ENCODE assay signal across 8 cellular contexts in the genomic region with DNA sequence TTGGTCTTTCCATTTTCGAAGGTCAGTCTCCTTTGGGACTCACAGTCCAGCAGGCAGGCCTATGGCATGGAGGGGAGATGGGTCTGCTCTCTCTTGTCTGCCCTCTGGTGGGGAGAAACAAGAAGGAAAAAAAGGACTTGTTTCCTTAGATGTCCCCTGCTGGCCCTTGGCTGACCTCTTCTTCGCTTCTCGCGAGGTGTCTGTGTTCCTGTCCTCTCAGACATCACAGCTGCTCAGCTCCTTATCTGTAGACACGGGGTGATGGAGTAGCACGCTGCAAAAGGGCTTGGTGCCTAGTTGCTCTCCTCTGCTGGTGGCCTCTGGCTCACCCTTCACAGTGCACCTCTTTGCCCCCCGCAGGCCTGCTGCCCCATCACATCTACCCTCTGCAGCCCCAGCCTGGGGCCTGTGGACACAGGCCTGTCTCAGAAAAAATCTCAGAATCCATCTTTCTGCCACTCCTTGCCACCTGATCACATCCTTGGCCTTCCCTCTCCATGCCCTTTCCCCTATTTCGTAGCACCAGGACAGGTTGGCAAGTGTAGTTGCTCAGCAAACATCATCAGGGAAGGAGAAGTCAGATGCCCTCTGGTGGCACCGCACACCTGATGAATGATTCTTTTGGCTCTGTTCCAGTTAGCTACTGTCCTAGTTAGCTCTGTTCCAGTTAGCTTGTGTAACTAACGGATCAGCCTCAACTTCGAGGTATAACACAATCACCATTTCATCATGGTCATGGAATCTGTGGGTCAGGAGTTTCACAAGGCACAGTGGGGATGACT. TPM values are rescaled to one million over a fixed set of nuclear protein-coding genes. Genes with fewer than 3 reads are reported as not detected.
DNase-seq lines count a peak whose midpoint lies in the region; ATAC-seq, FAIRE-seq and TF ChIP-seq lines count a peak whose summit lies in the region.

No MANE protein-coding gene starts in this region.

- BruUV-seq in GM12878 (replicated peaks; lab: Mats Ljungman, UMichigan): no TSS peak

- no peak overlapping the region for H3K27ac ChIP-seq in GM12878 (ENCODE audit: control insufficient read depth, insufficient read depth)

- no peak for TF ChIP-seq POLR2A in GM12878 (IDR thresholded peaks at IDR 0.05; ENCODE audit: low read depth, low read length)

- SMC1A ChIA-PET in GM12878 (lab: Charles Lee; ENCODE audit: uncharacterized antibody, unreplicated experiment): interaction anchor here (1.0 to 7.3 kb wide), 22 partner anchors 11 to 416 kb away, joined by 3 to 110 read pairs (median 5); a partner anchor contains a TSS

- no peak overlapping the region for H3K9ac ChIP-seq in GM12878 (ENCODE audit: control insufficient read depth, insufficient read depth, low read length)

- no peak overlapping the region for H2AFZ ChIP-seq in GM12878 (ENCODE audit: control insufficient read depth, low read depth, low read length)

- no peaks in the 10 kb centered on the region for H3K36me3 ChIP-seq in GM12878 (ENCODE audit: control insufficient read depth in 2 of 2, insufficient read depth in 2 of 2, low read length in 1 of 2)

- H3K9me3 ChIP-seq in GM12878 (replicated peaks; ENCODE audit: control insufficient read depth, insufficient read depth, low read length): no peaks in the 10 kb centered on the region; the same call in 2 of the 3 replicates

- H3K4me2 ChIP-seq in GM12878 (ENCODE audit: control insufficient read depth, insufficient read depth): no peak overlapping the region

- peaks cover 9% of the 10 kb centered on the region for H3K4me1 ChIP-seq in GM12878 (ENCODE audit: control insufficient read depth, insufficient read depth, low read length)

- no peaks in the 10 kb centered on the region for H3K27me3 ChIP-seq in GM12878 (replicated peaks in 1 of 2; ENCODE audit: control insufficient read depth in 2 of 2, insufficient read depth in 2 of 2, low read length in 1 of 2)

- DNase-seq in EH (ENCODE audit: low read depth) (peak; percentile 89), LNCaP clone FGC (ENCODE audit: low read depth) (peak; percentile 94), SHP77 (lab: John Stamatoyannopoulos, UW) (peak; percentile 81 to 90), GM12878 (ENCODE audit: low read depth, low spot score) (peak; percentile 15), hepatic stellate cell (ENCODE audit: low spot score) (peak; percentile 78), renal cortical epithelial cell (ENCODE audit: low read depth) (peak; percentile 89)

- peak; percentile 38 for FAIRE-seq in GM12878 (lab: Jason Lieb, UNC)

- RAD21 ChIA-PET in GM12878 (lab: Charles Lee; ENCODE audit: unreplicated experiment): interaction anchor here (0.8 to 4.1 kb wide), 11 partner anchors 25 to 164 kb away, joined by 3 to 67 read pairs (median 4); no protein-coding TSS in a partner anchor

- TF ChIP-seq CTCF in LNCaP clone FGC (IDR thresholded peaks at IDR 0.05; ENCODE audit: control insufficient read depth, extremely low read depth, insufficient read depth) (peak; percentile 86), GM12878 (IDR thresholded peaks at IDR 0.05 in 2 of 3, conservative IDR thresholded peaks at IDR 0.05 in 1 of 3; ENCODE audit: control insufficient read depth in 2 of 3, extremely low read depth in 1 of 3, insufficient read depth in 1 of 3, low read depth in 3 of 3, low read length in 3 of 3) (peak; percentile 67 to 74 (median 74))

- intact Hi-C loops in GM12878 (cut with micrococcal nuclease; ENCODE audit: unreplicated experiment): loop anchor here (1.0 kb wide), 1 partner anchor 122 kb away; no protein-coding TSS in a partner anchor

- TF ChIP-seq EP300 in GM12878 (IDR thresholded peaks at IDR 0.05; ENCODE audit: borderline replicate concordance in 1 of 2, control insufficient read depth in 1 of 2, low read depth in 2 of 2, low read length in 2 of 2): no peak

- in situ Hi-C loops in GM12878 (cut with MboI): loop anchor here (5.0 kb wide), 1 partner anchor 123 kb away; no protein-coding TSS in a partner anchor

- WGBS in GM12878 (ENCODE audit: insufficient coverage, insufficient replicate concordance, low lambda C conversion rate, missing lambda C conversion rate): 50% methylated on average over 11 of the region's 11 CpGs

- H3K79me2 ChIP-seq in GM12878 (ENCODE audit: control insufficient read depth, insufficient read depth, low read length): no peaks in the 10 kb centered on the region

- H3K4me3 ChIP-seq in LNCaP clone FGC (ENCODE audit: low read depth, low read length) (no peak overlapping the region), GM12878 (no peak overlapping the region)

- peak; percentile 91 for ATAC-seq in GM12878
- ATAC-seq in HG03521 (IDR thresholded peaks at IDR 0.05; ENCODE audit: unreplicated experiment): no peak
- ATAC-seq in GM21528 (IDR thresholded peaks at IDR 0.05; ENCODE audit: low FRiP score, unreplicated experiment): no peak

- no peaks in the 10 kb centered on the region for H4K20me1 ChIP-seq in GM12878 (ENCODE audit: control insufficient read depth, insufficient read depth)

- peak; percentile 64 for TF ChIP-seq RAD21 in GM12878 (IDR thresholded peaks at IDR 0.05; ENCODE audit: insufficient read depth, low read depth, low read length)

- POLR2A ChIA-PET in GM12878 (lab: Charles Lee): interaction anchor here (0.9 to 1.5 kb wide), 4 partner anchors 67 to 126 kb away, joined by 3 to 5 read pairs (median 3); no protein-coding TSS in a partner anchor

- CTCF ChIA-PET in GM12878 (lab: Yijun Ruan, JAX): interaction anchor here (0.6 to 8.2 kb wide), 33 partner anchors 9 to 651 kb away, joined by 3 to 183 read pairs (median 5); a partner anchor contains a TSS

TF ChIP-seq in GM12878, 131 proteins besides CTCF, POLR2A, EP300 and RAD21 (continues in another document):
- TF ChIP-seq RUNX3 (IDR thresholded peaks at IDR 0.05; ENCODE audit: low read length) (no peak), SMC3 (IDR thresholded peaks at IDR 0.05; ENCODE audit: borderline replicate concordance, low read length) (peak; percentile 92), SMAD5 (IDR thresholded peaks at IDR 0.05; ENCODE audit: low read depth) (no peak)
- TF ChIP-seq, protein P1, sequence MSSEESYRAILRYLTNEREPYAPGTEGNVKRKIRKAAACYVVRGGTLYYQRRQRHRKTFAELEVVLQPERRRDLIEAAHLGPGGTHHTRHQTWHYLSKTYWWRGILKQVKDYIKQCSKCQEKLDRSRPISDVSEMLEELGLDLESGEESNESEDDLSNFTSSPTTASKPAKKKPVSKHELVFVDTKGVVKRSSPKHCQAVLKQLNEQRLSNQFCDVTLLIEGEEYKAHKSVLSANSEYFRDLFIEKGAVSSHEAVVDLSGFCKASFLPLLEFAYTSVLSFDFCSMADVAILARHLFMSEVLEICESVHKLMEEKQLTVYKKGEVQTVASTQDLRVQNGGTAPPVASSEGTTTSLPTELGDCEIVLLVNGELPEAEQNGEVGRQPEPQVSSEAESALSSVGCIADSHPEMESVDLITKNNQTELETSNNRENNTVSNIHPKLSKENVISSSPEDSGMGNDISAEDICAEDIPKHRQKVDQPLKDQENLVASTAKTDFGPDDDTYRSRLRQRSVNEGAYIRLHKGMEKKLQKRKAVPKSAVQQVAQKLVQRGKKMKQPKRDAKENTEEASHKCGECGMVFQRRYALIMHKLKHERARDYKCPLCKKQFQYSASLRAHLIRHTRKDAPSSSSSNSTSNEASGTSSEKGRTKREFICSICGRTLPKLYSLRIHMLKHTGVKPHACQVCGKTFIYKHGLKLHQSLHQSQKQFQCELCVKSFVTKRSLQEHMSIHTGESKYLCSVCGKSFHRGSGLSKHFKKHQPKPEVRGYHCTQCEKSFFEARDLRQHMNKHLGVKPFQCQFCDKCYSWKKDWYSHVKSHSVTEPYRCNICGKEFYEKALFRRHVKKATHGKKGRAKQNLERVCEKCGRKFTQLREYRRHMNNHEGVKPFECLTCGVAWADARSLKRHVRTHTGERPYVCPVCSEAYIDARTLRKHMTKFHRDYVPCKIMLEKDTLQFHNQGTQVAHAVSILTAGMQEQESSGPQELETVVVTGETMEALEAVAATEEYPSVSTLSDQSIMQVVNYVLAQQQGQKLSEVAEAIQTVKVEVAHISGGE (CRISPR knock-in tag; IDR thresholded peaks at IDR 0.05): no peak

RNA-seq across cellular contexts. Expression of a gene that starts 18.7 kb away (rescaled TPM):
- 424 and 447 TPM in 2 replicates for total RNA-seq in GM12878 (2013; cell fraction: nucleolus; rRNA removed)
- total RNA-seq in GM12878 (2014; rRNA removed) (191 and 229 TPM in 2 replicates), GM12878 (2014; rRNA removed; fragmentation: Illumina TruSeq; extraction: Trizol) (284 and 290 TPM in 2 replicates), GM12878 (2021) (272 and 290 TPM in 2 replicates), renal cortical epithelial cell (196 and 272 TPM in 2 replicates)
- polyA plus RNA-seq in GM12878 (2011; ENCODE audit: low read depth): 86.3 TPM
- polyA plus RNA-seq in GM12878 (2011; rRNA removed) (415 and 485 TPM in 2 replicates), GM12878 (2014; fragmentation: Illumina TruSeq; extraction: Trizol) (500 and 533 TPM in 2 replicates), GM12878 (2014; fragmentation: Nextera tagmentation; extraction: Ambion mirVana) (10 to 100 TPM; 52.3 to 80.3 TPM), GM12878 (2014; rRNA removed) (248 and 259 TPM in 2 replicates), GM12878 (2016; fragmentation: Nextera tagmentation; extraction: Ambion mirVana) (100 to 1,000 TPM; 347 to 359 TPM)
- polyA plus RNA-seq in GM12878 (2011; cell fraction: cytosol; rRNA removed): 398 and 633 TPM in 2 replicates
- polyA plus RNA-seq in GM12878 (2011; cell fraction: nucleus; rRNA removed): 263 and 302 TPM in 2 replicates
- polyA plus RNA-seq in GM12878 (2012): 170 and 192 TPM in 2 replicates
- polyA minus RNA-seq in GM12878 (2011; rRNA and poly(A)+ RNA removed): 119 and 142 TPM in 2 replicates
- polyA minus RNA-seq in GM12878 (2011; cell fraction: cytosol; rRNA and poly(A)+ RNA removed): 81.6 and 83.8 TPM in 2 replicates
- polyA minus RNA-seq in GM12878 (2011; cell fraction: nucleus; rRNA and poly(A)+ RNA removed): 73.0 and 82.6 TPM in 2 replicates

RNA-seq across cellular contexts. Expression of a gene that starts 25.6 kb away (rescaled TPM):
- total RNA-seq in GM12878 (2013; cell fraction: nucleolus; rRNA removed): 0.69 and 0.88 TPM in 2 replicates
- total RNA-seq in GM12878 (2014; rRNA removed) (0.16 and 0.85 TPM in 2 replicates), GM12878 (2014; rRNA removed; fragmentation: Illumina TruSeq; extraction: Trizol) (0.31 TPM in 1 of 2 replicates, not detected in the other), GM12878 (2021) (0.19 and 0.31 TPM in 2 replicates), renal cortical epithelial cell (3.5 and 5.1 TPM in 2 replicates)
- polyA plus RNA-seq in GM12878 (2011; ENCODE audit: low read depth): 2.5 TPM
- polyA plus RNA-seq in GM12878 (2011; rRNA removed) (0.04 and 0.14 TPM in 2 replicates), GM12878 (2014; fragmentation: Illumina TruSeq; extraction: Trizol) (0.03 and 0.12 TPM in 2 replicates), GM12878 (2014; fragmentation: Nextera tagmentation; extraction: Ambion mirVana) (under 1 TPM; 0.02 to 0.05 TPM), GM12878 (2014; rRNA removed) (0.15 and 0.52 TPM in 2 replicates), GM12878 (2016; fragmentation: Nextera tagmentation; extraction: Ambion mirVana) (under 1 TPM; 0.33 to 0.35 TPM)
- polyA plus RNA-seq in GM12878 (2011; cell fraction: cytosol; rRNA removed): 0.18 and 0.22 TPM in 2 replicates
- 0.25 and 0.44 TPM in 2 replicates for polyA plus RNA-seq in GM12878 (2011; cell fraction: nucleus; rRNA removed)
- 0.34 and 0.55 TPM in 2 replicates for polyA plus RNA-seq in GM12878 (2012)
- polyA minus RNA-seq in GM12878 (2011; rRNA and poly(A)+ RNA removed): 0.15 TPM in 1 of 2 replicates, not detected in the other
- polyA minus RNA-seq in GM12878 (2011; cell fraction: cytosol; rRNA and poly(A)+ RNA removed): not detected in 2 replicates
- polyA minus RNA-seq in GM12878 (2011; cell fraction: nucleus; rRNA and poly(A)+ RNA removed): 0.36 and 0.86 TPM in 2 replicates

Comparison
In these comparisons a context has a peak if more than half of its experiments do, and no peak if none do; other contexts are left out.
1. DNase-seq: peak in every context shown above with its lines; median percentile 94 in LNCaP clone FGC; 89 in EH; 89 in renal cortical epithelial cell; 86 in SHP77; 78 in hepatic stellate cell; 15 in GM12878.